25 cellular contexts compared by ENCODE assay signal in the genomic region with DNA sequence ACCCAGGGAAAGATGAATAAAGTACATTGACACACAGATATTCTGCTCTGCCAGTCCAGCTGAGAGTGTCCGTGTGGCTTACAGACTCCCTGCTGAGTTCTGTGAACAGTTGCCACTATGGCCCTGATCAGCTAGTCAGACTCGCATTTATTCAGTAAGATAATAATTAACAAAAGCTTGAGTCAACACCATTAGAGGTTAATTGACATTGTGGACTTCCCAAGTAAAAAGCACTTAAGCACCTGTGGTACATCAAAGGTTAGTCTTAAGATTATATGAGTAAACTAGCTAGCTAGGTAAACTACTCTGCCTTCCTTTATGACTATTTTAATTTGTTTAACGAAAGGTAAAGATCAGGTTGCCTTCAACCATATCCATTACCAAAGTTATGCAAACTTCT. TPM values are rescaled to one million over a fixed set of nuclear protein-coding genes. Genes with fewer than 3 reads are reported as not detected.
DNase-seq lines count a peak whose midpoint lies in the region; ATAC-seq, FAIRE-seq and TF ChIP-seq lines count a peak whose summit lies in the region.
"Had no signal": no experiment of that assay in that cellular context is flagged by ENCODE, and none has a peak within 500 bp of the region (broad histone marks: within the 10 kb centered on the region; RNA-seq: fewer than 3 reads in every experiment).

No MANE protein-coding gene starts in this region.

- DNase-seq in Caco-2 (peak in 1 of 2 experiments; percentile 28), NCI-H526 (lab: John Stamatoyannopoulos, UW) (peak; percentile 56 to 58), RCC 7860 (ENCODE audit: low spot score) (no peak), neuronal stem cell (ENCODE audit: low spot score) (peak; percentile 0), posterior cingulate gyrus (no peak)
- DNase-seq: AML-193, C1 segment of cervical spinal cord, DMS53, GDM1, MM.1S, NCI-H1092, NCI-H1694 treated with DMSO at 0.1 percent for 48 hours, NCI-H2081 treated with DMSO at 0.1 percent for 48 hours, NCI-H2171 treated with DMSO at 0.1 percent for 48 hours, NCI-H524 treated with DMSO at 0.1 percent for 48 hours, SJCRH30 had no signal

- H3K4ac ChIP-seq in neuronal stem cell (ENCODE audit: low read length), result no peak overlapping the region

- H3K36me3 ChIP-seq in Caco-2 (ENCODE audit: control insufficient read depth, insufficient read depth, low read length) (no peaks in the 10 kb centered on the region), neuronal stem cell (replicated peaks in 1 of 2; ENCODE audit: control insufficient read depth in 2 of 2, insufficient read depth in 2 of 2, low read length in 2 of 2) (no peaks in the 10 kb centered on the region)
- H3K36me3 ChIP-seq: SJCRH30 had no signal

- intact Hi-C loops in Caco-2 (cut with micrococcal nuclease; ENCODE audit: unreplicated experiment), result no loop called here
- intact Hi-C loops in posterior cingulate gyrus (cut with DNase I), result no loop called here

- H2AK5ac ChIP-seq in neuronal stem cell (ENCODE audit: low read depth, low read length), result no peak overlapping the region

- no peaks in the 10 kb centered on the region for H3K27me3 Mint-ChIP-seq in Caco-2 (ENCODE audit: insufficient read depth, unreplicated experiment)

- H3K18ac ChIP-seq in neuronal stem cell (ENCODE audit: low read length), result no peak overlapping the region

- no peak overlapping the region for H3K4me2 ChIP-seq in neuronal stem cell (ENCODE audit: insufficient read depth, low read length, poor library complexity, severe bottlenecking)

- no peak overlapping the region for H2BK5ac ChIP-seq in neuronal stem cell (ENCODE audit: low read length)

- BruUV-seq in Caco-2 (replicated peaks; lab: Mats Ljungman, UMichigan), result no TSS peak

- H3K4me1 Mint-ChIP-seq in Caco-2 (ENCODE audit: low read depth, unreplicated experiment), result peaks cover 4% of the 10 kb centered on the region

- POLR2A ChIA-PET in Caco-2 (lab: Charles Lee), result no interaction called here

- TF ChIP-seq CTCF in Caco-2 (IDR thresholded peaks at IDR 0.05; ENCODE audit: insufficient read depth in 1 of 2, low read depth in 1 of 2, low read length in 1 of 2, severe bottlenecking in 1 of 2, unreplicated experiment in 1 of 2), result no peak

- H3K9me3 Mint-ChIP-seq in Caco-2 (ENCODE audit: unreplicated experiment), result peaks cover 9% of the 10 kb centered on the region

- H3K27me3 ChIP-seq in Caco-2 (replicated peaks; ENCODE audit: control insufficient read depth, insufficient read depth, low read length), result no peaks in the 10 kb centered on the region
- no peaks in the 10 kb centered on the region for H3K27me3 ChIP-seq in neuronal stem cell (ENCODE audit: control insufficient read depth in 3 of 3, insufficient read depth in 3 of 3, low read depth in 1 of 3, low read length in 3 of 3)
- H3K27me3 ChIP-seq: SJCRH30 had no signal

- no peaks in the 10 kb centered on the region for H3K9me3 ChIP-seq in Caco-2
- H3K9me3 ChIP-seq in neuronal stem cell (replicated peaks in 1 of 2; ENCODE audit: control insufficient read depth in 2 of 2, insufficient read depth in 1 of 2, low read depth in 1 of 2, low read length in 2 of 2), result no peaks in the 10 kb centered on the region
- H3K9me3 ChIP-seq: SJCRH30 had no signal

- H3K36me3 Mint-ChIP-seq in Caco-2 (ENCODE audit: insufficient read depth, unreplicated experiment), result no peaks in the 10 kb centered on the region

- no peak overlapping the region for H3K27ac Mint-ChIP-seq in Caco-2 (ENCODE audit: unreplicated experiment)

- H4K8ac ChIP-seq in neuronal stem cell (ENCODE audit: low read depth, low read length), result no peak overlapping the region

- CTCF ChIA-PET in Caco-2 (lab: Charles Lee), result no interaction called here

- H2BK12ac ChIP-seq in neuronal stem cell (ENCODE audit: low read length), result no peak overlapping the region

- peak; percentile 64 for FAIRE-seq in RCC 7860 (lab: Jason Lieb, UNC)
- FAIRE-seq: D721Med, GM18507, HepG2, K562 had no signal

- no peak overlapping the region for H3K9ac ChIP-seq in neuronal stem cell (ENCODE audit: low read depth, low read length, poor library complexity)

- H3K4me3 Mint-ChIP-seq in Caco-2 (ENCODE audit: unreplicated experiment), result peak overlapping the region; percentile 17

- H3K4me3 ChIP-seq in Caco-2 (ENCODE audit: low read depth, low read length), result no peak overlapping the region
- no peak overlapping the region for H3K4me3 ChIP-seq in neuronal stem cell (ENCODE audit: low read length in 2 of 2)
- H3K4me3 ChIP-seq: K562, SJCRH30 had no signal

- no CpG with 5 or more reads among the region's 3 CpGs for WGBS in neuronal stem cell (ENCODE audit: extremely low coverage in 2 of 2, insufficient read length in 2 of 2, insufficient replicate concordance in 1 of 2), 2 donors

- H2AFZ ChIP-seq in neuronal stem cell (ENCODE audit: low read length), result no peak overlapping the region

- no peak overlapping the region for H3K27ac ChIP-seq in neuronal stem cell (replicated peaks; ENCODE audit: low read length)
- H3K27ac ChIP-seq: SJCRH30 had no signal

- H3K14ac ChIP-seq in neuronal stem cell (ENCODE audit: low read length), result no peak overlapping the region

- no peak overlapping the region for H4K91ac ChIP-seq in neuronal stem cell (ENCODE audit: low read depth, low read length, poor library complexity)

- no peak overlapping the region for H2BK120ac ChIP-seq in neuronal stem cell (ENCODE audit: low read depth, low read length)

- no peaks in the 10 kb centered on the region for H3K79me1 ChIP-seq in neuronal stem cell (ENCODE audit: low read depth, low read length)

- H3K23ac ChIP-seq in neuronal stem cell (ENCODE audit: low read depth, low read length, poor library complexity), result no peak overlapping the region

- H2BK15ac ChIP-seq in neuronal stem cell (ENCODE audit: low read length), result no peak overlapping the region

- ATAC-seq in GM21723 (IDR thresholded peaks at IDR 0.05; ENCODE audit: unreplicated experiment), result no peak
- ATAC-seq in GM21447 (IDR thresholded peaks at IDR 0.05; ENCODE audit: unreplicated experiment), result no peak
- ATAC-seq: HepG2, K562, Panc1 had no signal

- H3K4me1 ChIP-seq in Caco-2 (peaks cover 8% of the 10 kb centered on the region), neuronal stem cell (ENCODE audit: control insufficient read depth in 2 of 2, insufficient read depth in 1 of 2, low read depth in 1 of 2, low read length in 2 of 2) (no peaks in the 10 kb centered on the region)
- H3K4me1 ChIP-seq: SJCRH30 had no signal

RNA-seq across cellular contexts. Expression of a gene that starts 33.7 kb away (rescaled TPM):
- 0.07 and 0.44 TPM in 2 replicates for total RNA-seq in Caco-2 (2022)
- polyA plus RNA-seq in neuronal stem cell (2013, experiment 1 of 2), result 0.06 TPM
- 0.06 TPM for polyA plus RNA-seq in neuronal stem cell (2013, experiment 2 of 2)
- total RNA-seq: HepG2; K562; SJCRH30; T-helper 1 cell treated with Interleukin-12 subunit alpha and Interleukin-12 subunit beta and Interleukin-4 antibody, amounts not matched to agents 30 ng/mL and 1 ng/mL, for 36 hours had no signal
- polyA plus RNA-seq: AG04450, HepG2, K562 had no signal

Comparison
In these comparisons a context has a peak if more than half of its experiments do, and no peak if none do; other contexts are left out.
1. DNase-seq: peak in NCI-H526 (2 of 2) and neuronal stem cell (single experiment); none in RCC 7860 (single experiment) and posterior cingulate gyrus (0 of 10).